16 cellular contexts compared by ENCODE assay signal in genomic region chr9:20873240-20873860, GRCh38.
A peak's percentile ranks its signal among the peaks of the same experiment; 100 is the strongest.
DNase-seq lines count a peak whose midpoint lies in the region; ATAC-seq, FAIRE-seq and TF ChIP-seq lines count a peak whose summit lies in the region.
"Had no signal": no experiment of that assay in that cellular context is flagged by ENCODE, and none has a peak within 500 bp of the region (broad histone marks: within the 10 kb centered on the region; RNA-seq: fewer than 3 reads in every experiment).

No MANE protein-coding gene starts in this region.

- H3K4me3 ChIP-seq in SJSA1 (no peak overlapping the region), fibroblast of the aortic adventitia (ENCODE audit: low read depth, low read length) (no peak overlapping the region), skeletal muscle satellite cell (ENCODE audit: low read length) (no peak overlapping the region), SJCRH30 (no peak overlapping the region)
- H3K4me3 ChIP-seq: gastrocnemius medialis had no signal

- DNase-seq in GM18507 (ENCODE audit: extremely low spot score, insufficient read length, low read depth) (no peak), SJSA1 (ENCODE audit: low read depth in 1 of 2, low spot score in 2 of 2) (no peak), fibroblast of the aortic adventitia (ENCODE audit: low read depth) (peak; percentile 22), NCI-H146 treated with DMSO at 0.1 percent for 48 hours (lab: John Stamatoyannopoulos, UW; ENCODE audit: unreplicated experiment) (no peak), Right ventricle myocardium inferior (ENCODE audit: missing footprints) (no peak), SJCRH30 (no peak)
- no peak for DNase-seq in stimulated activated CD8-positive, alpha-beta memory T cell treated with anti-CD3 and anti-CD28 coated beads, Interleukin-4, amount 100 ng/mL, for 48 hours
- DNase-seq: activated CD4-positive, CD25-positive, alpha-beta regulatory T cell treated with anti-CD3 and anti-CD28 coated beads, Interleukin-2, amount 50 U/mL, for 72 hours; activated naive CD8-positive, alpha-beta T cell treated with anti-CD3 and anti-CD28 coated beads, Interleukin-2, amount 50 U/mL, for 24 hours; activated T-cell treated with anti-CD3 and anti-CD28 coated beads, Interleukin-2, amount 50 U/mL, for 1 hour; CD4-positive, alpha-beta memory T cell; gastrocnemius medialis; GF-D8; NCI-H2029 had no signal

- H3K27me3 ChIP-seq in SJSA1 (replicated peaks) = no peaks in the 10 kb centered on the region
- no peaks in the 10 kb centered on the region for H3K27me3 ChIP-seq in skeletal muscle satellite cell (ENCODE audit: control insufficient read depth, insufficient read depth, low read length)
- no peaks in the 10 kb centered on the region for H3K27me3 ChIP-seq in SJCRH30
- H3K27me3 ChIP-seq: gastrocnemius medialis had no signal

- FAIRE-seq in GM18507 (lab: Jason Lieb, UNC) = peak; percentile 38
- FAIRE-seq: keratinocyte had no signal

- H3K36me3 ChIP-seq in SJSA1 (no peaks in the 10 kb centered on the region), skeletal muscle satellite cell (ENCODE audit: insufficient read depth, low read length) (no peaks in the 10 kb centered on the region), SJCRH30 (no peaks in the 10 kb centered on the region)
- H3K36me3 ChIP-seq: gastrocnemius medialis had no signal

- no peaks in the 10 kb centered on the region for H3K9me3 ChIP-seq in SJSA1 (replicated peaks)
- H3K9me3 ChIP-seq in skeletal muscle satellite cell (replicated peaks; ENCODE audit: low read length) = no peaks in the 10 kb centered on the region
- H3K9me3 ChIP-seq in SJCRH30 (replicated peaks) = no peaks in the 10 kb centered on the region
- H3K9me3 ChIP-seq: gastrocnemius medialis had no signal

- no peak for ATAC-seq in Right ventricle myocardium inferior
- ATAC-seq: gastrocnemius medialis had no signal

- peak overlapping the region; percentile 9 for H3K4me2 ChIP-seq in skeletal muscle satellite cell (ENCODE audit: low read length)

- no peak overlapping the region for H3K9ac ChIP-seq in skeletal muscle satellite cell (ENCODE audit: low read depth, low read length)

- intact Hi-C loops in Right ventricle myocardium inferior (cut with DNase I) = no loop called here

- peak overlapping the region; percentile 27 for H3K27ac ChIP-seq in SJSA1
- H3K27ac ChIP-seq in SJCRH30 = no peak overlapping the region
- H3K27ac ChIP-seq: gastrocnemius medialis had no signal

- peaks cover 12% of the 10 kb centered on the region for H3K4me1 ChIP-seq in SJSA1 (replicated peaks)
- peaks cover 14% of the 10 kb centered on the region for H3K4me1 ChIP-seq in skeletal muscle satellite cell (ENCODE audit: control insufficient read depth, insufficient read depth, low read length)
- no peaks in the 10 kb centered on the region for H3K4me1 ChIP-seq in SJCRH30
- H3K4me1 ChIP-seq: gastrocnemius medialis had no signal

- no peak for TF ChIP-seq CTCF in fibroblast of the aortic adventitia (IDR thresholded peaks at IDR 0.05; ENCODE audit: insufficient read depth, low read length)
